ENCODE assay signal across 21 cellular contexts in the genomic region with DNA sequence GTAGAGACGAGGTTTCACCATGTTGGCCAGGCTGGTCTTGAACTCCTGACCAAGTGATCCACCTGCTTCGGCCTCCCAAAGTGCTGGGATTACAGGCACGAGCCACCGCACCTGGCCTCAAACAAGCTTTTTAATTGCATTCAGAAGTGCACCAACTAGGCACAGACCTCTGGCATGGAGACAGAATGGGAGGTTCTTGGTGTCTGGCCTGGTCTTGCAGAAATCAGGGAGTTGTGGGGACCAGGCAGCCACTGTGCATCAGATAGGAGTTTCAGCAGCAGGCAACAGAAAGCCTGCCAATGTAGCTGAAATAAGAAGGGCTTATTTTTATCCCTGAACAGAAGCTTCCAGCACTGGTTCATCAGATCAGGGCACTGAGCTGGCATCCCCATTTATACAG. TPM values are rescaled to one million over a fixed set of nuclear protein-coding genes. Genes with fewer than 3 reads are reported as not detected.
DNase-seq lines count a peak whose midpoint lies in the region; TF ChIP-seq lines count a peak whose summit lies in the region.
"Had no signal": no experiment of that assay in that cellular context is flagged by ENCODE, and none has a peak within 500 bp of the region (broad histone marks: within the 10 kb centered on the region; RNA-seq: fewer than 3 reads in every experiment).

No MANE protein-coding gene starts in this region.

- no peak for TF ChIP-seq CTCF in progenitor cell of endocrine pancreas (IDR thresholded peaks at IDR 0.05; ENCODE audit: unreplicated experiment)
- TF ChIP-seq CTCF in mesothelial cell of epicardium (IDR thresholded peaks at IDR 0.05; ENCODE audit: unreplicated experiment), result no peak

- H3K36me3 Mint-ChIP-seq in progenitor cell of endocrine pancreas (ENCODE audit: insufficient read depth) (no peaks in the 10 kb centered on the region), mesothelial cell of epicardium (no peaks in the 10 kb centered on the region)
- H3K36me3 Mint-ChIP-seq: activated CD8-positive, alpha-beta memory T cell treated with anti-CD3 and anti-CD28 coated beads, Interleukin-2, amount 10 ng/mL, durations not matched to agents 7 days and 5 days had no signal

- peak overlapping the region; percentile 64 for H3K27ac Mint-ChIP-seq in progenitor cell of endocrine pancreas
- no peak overlapping the region for H3K27ac Mint-ChIP-seq in mesothelial cell of epicardium
- H3K27ac Mint-ChIP-seq: activated CD4-positive, alpha-beta T cell treated with anti-CD3 and anti-CD28 coated beads for 36 hours; activated CD8-positive, alpha-beta memory T cell treated with anti-CD3 and anti-CD28 coated beads, Interleukin-2, amount 10 ng/mL, durations not matched to agents 7 days and 5 days had no signal

- H3K9me3 Mint-ChIP-seq in progenitor cell of endocrine pancreas (ENCODE audit: low read depth) (no peaks in the 10 kb centered on the region), mesothelial cell of epicardium (no peaks in the 10 kb centered on the region)

- H3K4me3 Mint-ChIP-seq in progenitor cell of endocrine pancreas (ENCODE audit: low read depth) (no peak overlapping the region), mesothelial cell of epicardium (no peak overlapping the region)
- H3K4me3 Mint-ChIP-seq: activated CD4-positive, alpha-beta T cell treated with anti-CD3 and anti-CD28 coated beads for 36 hours; activated CD8-positive, alpha-beta memory T cell treated with anti-CD3 and anti-CD28 coated beads, Interleukin-2, amount 10 ng/mL, durations not matched to agents 7 days and 5 days had no signal

- DNase-seq in DMS79 (lab: John Stamatoyannopoulos, UW) (peak; percentile 60), NCI-H2029 (lab: John Stamatoyannopoulos, UW) (peak; percentile 19), cerebellar cortex (ENCODE audit: low spot score) (peak; percentile 77), progenitor cell of endocrine pancreas (ENCODE audit: low spot score, unreplicated experiment) (no peak), mesothelial cell of epicardium (ENCODE audit: low spot score in 2 of 2, unreplicated experiment in 2 of 2) (no peak), NCI-H1436 treated with DMSO at 0.1 percent for 48 hours (lab: John Stamatoyannopoulos, UW) (no peak), NCI-H187 treated with DMSO at 0.1 percent for 48 hours (lab: John Stamatoyannopoulos, UW) (no peak)
- DNase-seq: activated CD4-positive, alpha-beta T cell treated with anti-CD3 and anti-CD28 coated beads for 36 hours; activated CD8-positive, alpha-beta memory T cell treated with anti-CD3 and anti-CD28 coated beads, Interleukin-2, amount 10 ng/mL, durations not matched to agents 7 days and 5 days; effector CD4-positive, alpha-beta T cell; GDM1; GOT3; KBM-7; left cardiac atrium; NCI-H82; SK-N-SH; stimulated activated CD4-positive, alpha-beta T cell treated with anti-CD3 and anti-CD28 coated beads, Interleukin-12 subunit alpha, Interleukin-12 subunit beta, amount 100 ng/mL, for 4 hours; stimulated activated CD8-positive, alpha-beta memory T cell treated with anti-CD3 and anti-CD28 coated beads, Interleukin-4, amount 100 ng/mL, for 48 hours had no signal

- H3K27me3 Mint-ChIP-seq in progenitor cell of endocrine pancreas (no peaks in the 10 kb centered on the region), mesothelial cell of epicardium (ENCODE audit: low read depth) (peaks cover 29% of the 10 kb centered on the region)

- H3K4me1 Mint-ChIP-seq in progenitor cell of endocrine pancreas (ENCODE audit: low read depth) (peaks cover 38% of the 10 kb centered on the region), mesothelial cell of epicardium (peaks cover 18% of the 10 kb centered on the region)
- H3K4me1 Mint-ChIP-seq: activated CD8-positive, alpha-beta memory T cell treated with anti-CD3 and anti-CD28 coated beads, Interleukin-2, amount 10 ng/mL, durations not matched to agents 7 days and 5 days had no signal

RNA-seq across cellular contexts. Expression of gene TCL1B, which starts 22.2 kb away (rescaled TPM):
- total RNA-seq in progenitor cell of endocrine pancreas, result not detected in 2 replicates
- total RNA-seq in mesothelial cell of epicardium, result not detected in 3 replicates
- total RNA-seq: activated CD4-positive, alpha-beta T cell treated with anti-CD3 and anti-CD28 coated beads for 36 hours; activated CD8-positive, alpha-beta memory T cell treated with anti-CD3 and anti-CD28 coated beads, Interleukin-2, amount 10 ng/mL, durations not matched to agents 7 days and 5 days; esophagus muscularis mucosa; gastroesophageal sphincter; left cardiac atrium; suprapubic skin had no signal

RNA-seq across cellular contexts. Expression of gene TCL1A, which starts 49.9 kb away (rescaled TPM):
- total RNA-seq in progenitor cell of endocrine pancreas, result not detected in 2 replicates
- not detected in 3 replicates for total RNA-seq in mesothelial cell of epicardium
- total RNA-seq: activated CD4-positive, alpha-beta T cell treated with anti-CD3 and anti-CD28 coated beads for 36 hours; activated CD8-positive, alpha-beta memory T cell treated with anti-CD3 and anti-CD28 coated beads, Interleukin-2, amount 10 ng/mL, durations not matched to agents 7 days and 5 days; gastroesophageal sphincter; left cardiac atrium; suprapubic skin had no signal

Comparison
In these comparisons a context has a peak if more than half of its experiments do, and no peak if none do; other contexts are left out.
1. DNase-seq: peak in DMS79 (single experiment), NCI-H2029 (single experiment) and cerebellar cortex (single experiment); none in progenitor cell of endocrine pancreas (single experiment), mesothelial cell of epicardium (0 of 2), NCI-H1436 treated with DMSO at 0.1 percent for 48 hours (single experiment) and NCI-H187 treated with DMSO at 0.1 percent for 48 hours (single experiment).